ENCODE assay signal across 9 cellular contexts in genomic region chr20:48697845-48698491, GRCh38.
DNase-seq lines count a peak whose midpoint lies in the region; ATAC-seq and TF ChIP-seq lines count a peak whose summit lies in the region.
"Had no signal": no experiment of that assay in that cellular context is flagged by ENCODE, and none has a peak within 500 bp of the region (broad histone marks: within the 10 kb centered on the region; RNA-seq: fewer than 3 reads in every experiment).

No MANE protein-coding gene starts in this region.

- no peak for ATAC-seq in GM18861 (IDR thresholded peaks at IDR 0.05; ENCODE audit: unreplicated experiment)

- H3K36me3 ChIP-seq in osteoblast (ENCODE audit: insufficient read depth, low read length) (no peaks in the 10 kb centered on the region), uterus (no peaks in the 10 kb centered on the region)

- H3K4me1 ChIP-seq in osteoblast (ENCODE audit: insufficient read depth, low read length), result peaks cover 3% of the 10 kb centered on the region
- H3K4me1 ChIP-seq in uterus, result no peaks in the 10 kb centered on the region

- no peak overlapping the region for H3K4me3 ChIP-seq in osteoblast (ENCODE audit: insufficient read depth, low read length)
- H3K4me3 ChIP-seq in uterus, result no peak overlapping the region

- H3K79me2 ChIP-seq in osteoblast (ENCODE audit: insufficient read depth, low read length), result no peaks in the 10 kb centered on the region

- no peak for TF ChIP-seq CTCF in osteoblast (IDR thresholded peaks at IDR 0.05; ENCODE audit: extremely low read depth, low read depth, low read length)
- no peak for TF ChIP-seq CTCF in uterus (IDR thresholded peaks at IDR 0.05)

- DNase-seq in HT-29 (ENCODE audit: low spot score) (peak; percentile 98), SHP77 treated with DMSO at 0.1 percent for 48 hours (lab: John Stamatoyannopoulos, UW) (peak; percentile 45), fibroblast of gingiva (ENCODE audit: low read depth) (peak; percentile 81), osteoblast (ENCODE audit: insufficient read length, low spot score, missing footprints) (peak; percentile 82), cortex of kidney (lab: John Stamatoyannopoulos, UW) (no peak), uterus (no peak), DMS53 (lab: John Stamatoyannopoulos, UW) (no peak)

- no peak overlapping the region for H2AFZ ChIP-seq in osteoblast (ENCODE audit: low read length)

- H3K4me2 ChIP-seq in osteoblast (ENCODE audit: insufficient read depth, low read length), result no peak overlapping the region
- H3K4me2 ChIP-seq: KMS-11 had no signal

- intact Hi-C loops in uterus (cut with DNase I; ENCODE audit: low total_unique reads), result no loop called here

- no peaks in the 10 kb centered on the region for H4K20me1 ChIP-seq in osteoblast (ENCODE audit: insufficient read depth, low read length)

- H3K9me3 ChIP-seq in osteoblast (ENCODE audit: low read depth, low read length) (no peaks in the 10 kb centered on the region), uterus (no peaks in the 10 kb centered on the region)

- no peak for TF ChIP-seq POLR2A in uterus (IDR thresholded peaks at IDR 0.05)

- H3K27ac ChIP-seq in osteoblast (ENCODE audit: low read depth, low read length) (no peak overlapping the region), uterus (no peak overlapping the region)
- H3K27ac ChIP-seq: KMS-11 had no signal

- H3K27me3 ChIP-seq in osteoblast (ENCODE audit: insufficient read depth, low read length) (no peaks in the 10 kb centered on the region), uterus (no peaks in the 10 kb centered on the region)

Comparison
In these comparisons a context has a peak if more than half of its experiments do, and no peak if none do; other contexts are left out.
1. DNase-seq: peak in HT-29 (single experiment), SHP77 treated with DMSO at 0.1 percent for 48 hours (single experiment), fibroblast of gingiva (single experiment) and osteoblast (single experiment); none in cortex of kidney (single experiment), uterus (0 of 2) and DMS53 (single experiment).